In genomic region chr7:142560166-142560565, GRCh38 we compare ENCODE assay signal across 31 cellular contexts.
DNase-seq lines count a peak whose midpoint lies in the region; ATAC-seq and TF ChIP-seq lines count a peak whose summit lies in the region.
"Had no signal": no experiment of that assay in that cellular context is flagged by ENCODE, and none has a peak within 500 bp of the region (broad histone marks: within the 10 kb centered on the region; RNA-seq: fewer than 3 reads in every experiment).

No MANE protein-coding gene starts in this region.

- no peak for DNase-seq in activated T-cell treated with anti-CD3 and anti-CD28 coated beads, Interleukin-2, amount 50 U/mL, for 4 hours
- no peak for DNase-seq in activated T-cell treated with anti-CD3 and anti-CD28 coated beads, Interleukin-2, amount 50 U/mL, for 72 hours
- DNase-seq in M059J (ENCODE audit: low read depth) (peak; percentile 34), erythroblast (lab: John Stamatoyannopoulos, UW) (no peak), OCI-M1 (lab: John Stamatoyannopoulos, UW) (no peak)
- DNase-seq: activated CD4-positive, alpha-beta T cell treated with anti-CD3 and anti-CD28 coated beads for 4 hours; activated CD8-positive, alpha-beta memory T cell treated with anti-CD3 and anti-CD28 coated beads, Interleukin-2, amount 50 U/mL, for 4 hours; activated effector memory CD4-positive, alpha-beta T cell treated with anti-CD3 and anti-CD28 coated beads, Interleukin-2, amount 50 U/mL, for 16 hours; amygdala; BE2C; Caco-2; colonic mucosa; DMS79 treated with DMSO at 0.1 percent for 48 hours; effector memory CD8-positive, alpha-beta T cell; left ventricle myocardium inferior; naive B cell; NCI-H1092; NCI-H187 treated with DMSO at 0.1 percent for 48 hours; NCI-H345; NCI-H82; stimulated activated CD4-positive, alpha-beta T cell treated with anti-CD3 and anti-CD28 coated beads, Interleukin-12 subunit alpha, Interleukin-12 subunit beta, amount 100 ng/mL, for 4 hours; thyroid gland had no signal

- H3K9ac ChIP-seq in skeletal muscle satellite cell (ENCODE audit: low read depth, low read length) = no peak overlapping the region

- H3K27me3 Mint-ChIP-seq in activated T-cell treated with anti-CD3 and anti-CD28 coated beads, Interleukin-2, amount 50 U/mL, for 4 hours (ENCODE audit: low read depth) = peaks cover 13% of the 10 kb centered on the region
- H3K27me3 Mint-ChIP-seq in activated T-cell treated with anti-CD3 and anti-CD28 coated beads, Interleukin-2, amount 50 U/mL, for 72 hours (ENCODE audit: low read depth) = peaks cover 5% of the 10 kb centered on the region
- H3K27me3 Mint-ChIP-seq in activated naive CD8-positive, alpha-beta T cell = peaks cover 1% of the 10 kb centered on the region

- peaks cover 94% of the 10 kb centered on the region for H3K4me1 ChIP-seq in skeletal muscle satellite cell (ENCODE audit: control insufficient read depth, insufficient read depth, low read length)
- H3K4me1 ChIP-seq: BE2C, colonic mucosa, gastroesophageal sphincter, HAP-1, left ventricle myocardium inferior had no signal

- H3K4me3 Mint-ChIP-seq in activated T-cell treated with anti-CD3 and anti-CD28 coated beads, Interleukin-2, amount 50 U/mL, for 4 hours = peak overlapping the region; percentile 26
- no peak overlapping the region for H3K4me3 Mint-ChIP-seq in activated T-cell treated with anti-CD3 and anti-CD28 coated beads, Interleukin-2, amount 50 U/mL, for 72 hours
- H3K4me3 Mint-ChIP-seq in activated naive CD8-positive, alpha-beta T cell = peak overlapping the region; percentile 55
- H3K4me3 Mint-ChIP-seq: effector memory CD8-positive, alpha-beta T cell; naive B cell had no signal

- no peaks in the 10 kb centered on the region for H3K9me3 Mint-ChIP-seq in activated T-cell treated with anti-CD3 and anti-CD28 coated beads, Interleukin-2, amount 50 U/mL, for 4 hours
- H3K9me3 Mint-ChIP-seq in activated T-cell treated with anti-CD3 and anti-CD28 coated beads, Interleukin-2, amount 50 U/mL, for 72 hours = no peaks in the 10 kb centered on the region
- H3K9me3 Mint-ChIP-seq in activated naive CD8-positive, alpha-beta T cell (ENCODE audit: low read depth) = no peaks in the 10 kb centered on the region
- H3K9me3 Mint-ChIP-seq: effector memory CD8-positive, alpha-beta T cell; stimulated activated naive CD8-positive, alpha-beta T cell treated with anti-CD3 and anti-CD28 coated beads, Interleukin-15, Interleukin-2, amounts not matched to agents 100 ng/mL and 50 ng/mL, for 24 hours had no signal

- H3K4me1 Mint-ChIP-seq in activated T-cell treated with anti-CD3 and anti-CD28 coated beads, Interleukin-2, amount 50 U/mL, for 4 hours (ENCODE audit: low read depth) = peaks cover 5% of the 10 kb centered on the region
- H3K4me1 Mint-ChIP-seq in activated T-cell treated with anti-CD3 and anti-CD28 coated beads, Interleukin-2, amount 50 U/mL, for 72 hours (ENCODE audit: low read depth) = peaks cover 20% of the 10 kb centered on the region
- peaks cover 12% of the 10 kb centered on the region for H3K4me1 Mint-ChIP-seq in activated naive CD8-positive, alpha-beta T cell (ENCODE audit: low read depth)

- ATAC-seq in activated T-cell treated with anti-CD3 and anti-CD28 coated beads, Interleukin-2, amount 50 U/mL, for 4 hours = no peak
- no peak for ATAC-seq in activated T-cell treated with anti-CD3 and anti-CD28 coated beads, Interleukin-2, amount 50 U/mL, for 72 hours (replicated peaks in 1 of 2)
- ATAC-seq in HG03196 (IDR thresholded peaks at IDR 0.05; ENCODE audit: unreplicated experiment) = no peak
- ATAC-seq: effector memory CD8-positive, alpha-beta T cell; esophagus mucosa; gastroesophageal sphincter; Right ventricle myocardium inferior had no signal

- no peaks in the 10 kb centered on the region for H3K36me3 ChIP-seq in skeletal muscle satellite cell (ENCODE audit: insufficient read depth, low read length)
- H3K36me3 ChIP-seq: BE2C, colonic mucosa, gastroesophageal sphincter, HAP-1, left ventricle myocardium inferior, right atrium auricular region, thyroid gland had no signal

- H3K9me3 ChIP-seq in skeletal muscle satellite cell (replicated peaks; ENCODE audit: low read length) = no peaks in the 10 kb centered on the region
- H3K9me3 ChIP-seq: BE2C, Caco-2, colonic mucosa, gastroesophageal sphincter, HAP-1, left ventricle myocardium inferior, right atrium auricular region, thyroid gland had no signal

- H3K27me3 ChIP-seq in skeletal muscle satellite cell (ENCODE audit: control insufficient read depth, insufficient read depth, low read length) = no peaks in the 10 kb centered on the region
- H3K27me3 ChIP-seq: BE2C, colonic mucosa, right atrium auricular region, thyroid gland had no signal

- H3K4me2 ChIP-seq in skeletal muscle satellite cell (ENCODE audit: low read length) = peak overlapping the region; percentile 18

- no peak overlapping the region for H3K27ac Mint-ChIP-seq in activated T-cell treated with anti-CD3 and anti-CD28 coated beads, Interleukin-2, amount 50 U/mL, for 72 hours
- H3K27ac Mint-ChIP-seq in activated naive CD8-positive, alpha-beta T cell = no peak overlapping the region
- H3K27ac Mint-ChIP-seq: effector memory CD8-positive, alpha-beta T cell; naive B cell; stimulated activated naive CD8-positive, alpha-beta T cell treated with anti-CD3 and anti-CD28 coated beads, Interleukin-15, Interleukin-2, amounts not matched to agents 100 ng/mL and 50 ng/mL, for 24 hours had no signal

- no peaks in the 10 kb centered on the region for H3K36me3 Mint-ChIP-seq in activated T-cell treated with anti-CD3 and anti-CD28 coated beads, Interleukin-2, amount 50 U/mL, for 4 hours (ENCODE audit: insufficient read depth)
- H3K36me3 Mint-ChIP-seq in activated T-cell treated with anti-CD3 and anti-CD28 coated beads, Interleukin-2, amount 50 U/mL, for 72 hours (ENCODE audit: insufficient read depth in 2 of 2) = no peaks in the 10 kb centered on the region
- H3K36me3 Mint-ChIP-seq in activated naive CD8-positive, alpha-beta T cell = peaks cover 2% of the 10 kb centered on the region

- TF ChIP-seq POLR2A in erythroblast (IDR thresholded peaks at IDR 0.05; ENCODE audit: low read length) = no peak

- H3K4me3 ChIP-seq in skeletal muscle satellite cell (ENCODE audit: low read length) = no peak overlapping the region
- H3K4me3 ChIP-seq: colonic mucosa, gastroesophageal sphincter, HAP-1, left ventricle myocardium inferior, right atrium auricular region, thyroid gland had no signal

Comparison
In these comparisons a context has a peak if more than half of its experiments do, and no peak if none do; other contexts are left out.
1. H3K4me3 Mint-ChIP-seq: peak in activated T-cell treated with anti-CD3 and anti-CD28 coated beads, Interleukin-2, amount 50 U/mL, for 4 hours (single experiment) and activated naive CD8-positive, alpha-beta T cell (single experiment); none in activated T-cell treated with anti-CD3 and anti-CD28 coated beads, Interleukin-2, amount 50 U/mL, for 72 hours (0 of 2).